ENCODE assay signal across 1 cellular context in genomic region chrX:48468247-48468671, GRCh38.
TF ChIP-seq lines count a peak whose summit lies in the region.

No MANE protein-coding gene starts in this region.

TF ChIP-seq in GM23338, 12 proteins besides CTCF, POLR2A, EP300 and RAD21 (continued from another document):
- TF ChIP-seq ZNF462 (CRISPR knock-in tag; IDR thresholded peaks at IDR 0.05) (no peak), EZH2 (IDR thresholded peaks at IDR 0.05; ENCODE audit: low read depth, unreplicated experiment) (no peak), ZNF331 (CRISPR knock-in tag; IDR thresholded peaks at IDR 0.05; ENCODE audit: low read depth) (no peak), STAT1 (IDR thresholded peaks at IDR 0.05; ENCODE audit: unreplicated experiment) (no peak), POLR2AphosphoS5 (IDR thresholded peaks at IDR 0.05; ENCODE audit: low read depth) (no peak), ETS1 (IDR thresholded peaks at IDR 0.05) (no peak), CREB1 (CRISPR knock-in tag; IDR thresholded peaks at IDR 0.05; ENCODE audit: low read depth) (no peak), NANOG (IDR thresholded peaks at IDR 0.05; ENCODE audit: borderline replicate concordance) (no peak), EZH2phosphoT487 (IDR thresholded peaks at IDR 0.05; ENCODE audit: unreplicated experiment) (no peak), ZNF114 (CRISPR knock-in tag; IDR thresholded peaks at IDR 0.05) (no peak)
- TF ChIP-seq, protein P1, sequence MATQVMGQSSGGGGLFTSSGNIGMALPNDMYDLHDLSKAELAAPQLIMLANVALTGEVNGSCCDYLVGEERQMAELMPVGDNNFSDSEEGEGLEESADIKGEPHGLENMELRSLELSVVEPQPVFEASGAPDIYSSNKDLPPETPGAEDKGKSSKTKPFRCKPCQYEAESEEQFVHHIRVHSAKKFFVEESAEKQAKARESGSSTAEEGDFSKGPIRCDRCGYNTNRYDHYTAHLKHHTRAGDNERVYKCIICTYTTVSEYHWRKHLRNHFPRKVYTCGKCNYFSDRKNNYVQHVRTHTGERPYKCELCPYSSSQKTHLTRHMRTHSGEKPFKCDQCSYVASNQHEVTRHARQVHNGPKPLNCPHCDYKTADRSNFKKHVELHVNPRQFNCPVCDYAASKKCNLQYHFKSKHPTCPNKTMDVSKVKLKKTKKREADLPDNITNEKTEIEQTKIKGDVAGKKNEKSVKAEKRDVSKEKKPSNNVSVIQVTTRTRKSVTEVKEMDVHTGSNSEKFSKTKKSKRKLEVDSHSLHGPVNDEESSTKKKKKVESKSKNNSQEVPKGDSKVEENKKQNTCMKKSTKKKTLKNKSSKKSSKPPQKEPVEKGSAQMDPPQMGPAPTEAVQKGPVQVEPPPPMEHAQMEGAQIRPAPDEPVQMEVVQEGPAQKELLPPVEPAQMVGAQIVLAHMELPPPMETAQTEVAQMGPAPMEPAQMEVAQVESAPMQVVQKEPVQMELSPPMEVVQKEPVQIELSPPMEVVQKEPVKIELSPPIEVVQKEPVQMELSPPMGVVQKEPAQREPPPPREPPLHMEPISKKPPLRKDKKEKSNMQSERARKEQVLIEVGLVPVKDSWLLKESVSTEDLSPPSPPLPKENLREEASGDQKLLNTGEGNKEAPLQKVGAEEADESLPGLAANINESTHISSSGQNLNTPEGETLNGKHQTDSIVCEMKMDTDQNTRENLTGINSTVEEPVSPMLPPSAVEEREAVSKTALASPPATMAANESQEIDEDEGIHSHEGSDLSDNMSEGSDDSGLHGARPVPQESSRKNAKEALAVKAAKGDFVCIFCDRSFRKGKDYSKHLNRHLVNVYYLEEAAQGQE (IDR thresholded peaks at IDR 0.05; ENCODE audit: unreplicated experiment) = no peak
